ENCODE assay signal across 10 cellular contexts in the genomic region with DNA sequence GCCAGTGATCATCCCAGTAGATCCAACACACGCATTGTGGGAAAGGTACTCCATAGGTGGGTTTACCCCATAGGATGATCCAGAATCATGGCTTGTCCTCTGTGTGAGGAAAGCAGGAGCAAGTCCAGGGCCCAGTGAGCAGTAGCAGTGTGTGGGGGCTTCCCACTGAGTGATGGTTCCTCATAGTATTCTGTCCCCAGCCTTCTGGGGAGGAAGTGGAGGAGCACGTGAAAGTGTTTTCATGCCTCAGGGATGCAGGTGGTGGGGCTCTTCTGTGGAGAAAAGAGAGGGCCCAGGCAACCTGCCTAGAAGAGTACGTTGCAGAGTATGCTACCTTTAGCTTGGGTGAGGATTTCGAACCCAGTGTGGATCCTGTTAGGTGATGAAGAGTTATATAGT. TPM values are rescaled to one million over a fixed set of nuclear protein-coding genes. Genes with fewer than 3 reads are reported as not detected.
DNase-seq lines count a peak whose midpoint lies in the region; ATAC-seq and TF ChIP-seq lines count a peak whose summit lies in the region.
"Had no signal": no experiment of that assay in that cellular context is flagged by ENCODE, and none has a peak within 500 bp of the region (broad histone marks: within the 10 kb centered on the region; RNA-seq: fewer than 3 reads in every experiment).

No MANE protein-coding gene starts in this region.

- no peak for TF ChIP-seq CTCF in GM06990 (IDR thresholded peaks at IDR 0.05; ENCODE audit: insufficient read depth, low read length, poor library complexity, severe bottlenecking)
- TF ChIP-seq CTCF in esophagus muscularis mucosa (IDR thresholded peaks at IDR 0.05) = no peak

- no peak for TF ChIP-seq EP300 in esophagus muscularis mucosa (IDR thresholded peaks at IDR 0.05)

- 52% methylated on average over 3 of the region's 4 CpGs for WGBS in esophagus muscularis mucosa

- intact Hi-C loops in esophagus muscularis mucosa (cut with DNase I) = no loop called here
- intact Hi-C loops in left ventricle myocardium superior (cut with micrococcal nuclease) = loop anchor here (10.0 kb wide), 1 partner anchor 53 kb away; a partner anchor contains a TSS

- TF ChIP-seq POLR2A in esophagus muscularis mucosa (IDR thresholded peaks at IDR 0.05; ENCODE audit: low read depth) = no peak

- H3K4me3 ChIP-seq in GM06990 (replicated peaks; ENCODE audit: low read depth, low read length) (peak overlapping the region; percentile 31; the same call in 1 of the 2 replicates), esophagus muscularis mucosa (no peak overlapping the region)
- H3K4me3 ChIP-seq: heart right ventricle had no signal

- no peaks in the 10 kb centered on the region for H3K9me3 ChIP-seq in esophagus muscularis mucosa
- H3K9me3 ChIP-seq: heart right ventricle had no signal

- no peak for DNase-seq in GM06990 (ENCODE audit: extremely low read depth, insufficient read length)
- DNase-seq in esophagus muscularis mucosa (ENCODE audit: extremely low spot score) = no peak
- DNase-seq in NCI-H1436 (lab: John Stamatoyannopoulos, UW) = no peak
- DNase-seq in left ventricle myocardium superior = no peak
- DNase-seq in T-helper 9 cell = no peak
- DNase-seq: activated CD4-positive, alpha-beta T cell treated with anti-CD3 and anti-CD28 coated beads for 1 hour; heart right ventricle had no signal

- H3K36me3 ChIP-seq in GM06990 (ENCODE audit: control insufficient read depth, insufficient read depth, low read length) (peaks cover 2% of the 10 kb centered on the region), esophagus muscularis mucosa (no peaks in the 10 kb centered on the region)
- H3K36me3 ChIP-seq: heart right ventricle had no signal

- H3K4me1 ChIP-seq in esophagus muscularis mucosa = peaks cover 92 to 99% (median 96%) of the 10 kb centered on the region in 4 donors

- peak overlapping the region in 3 of 4 donors; percentile 12 to 83 (median 20) for H3K27ac ChIP-seq in esophagus muscularis mucosa (replicated peaks in 1 of 4)

- ATAC-seq in GM21360 (IDR thresholded peaks at IDR 0.05; ENCODE audit: unreplicated experiment) (peak; percentile 42), HG03439 (IDR thresholded peaks at IDR 0.05; ENCODE audit: unreplicated experiment) (peak; percentile 23), left ventricle myocardium superior (no peak), GM21423 (IDR thresholded peaks at IDR 0.05; ENCODE audit: unreplicated experiment) (no peak)
- ATAC-seq: heart right ventricle had no signal

- H3K27me3 ChIP-seq in GM06990 (replicated peaks; ENCODE audit: control insufficient read depth, insufficient read depth, low read length) (no peaks in the 10 kb centered on the region), esophagus muscularis mucosa (no peaks in the 10 kb centered on the region)
- H3K27me3 ChIP-seq: heart right ventricle had no signal

RNA-seq across cellular contexts. Expression of a gene that starts 56.5 kb away (rescaled TPM):
- total RNA-seq in esophagus muscularis mucosa (10 to 100 TPM; 21.2 to 89.5 (median 43.5) TPM), left ventricle myocardium superior (21.4 TPM)

Comparison
In these comparisons a context has a peak if more than half of its experiments do, and no peak if none do; other contexts are left out.
1. ATAC-seq: peak in GM21360 (single experiment) and HG03439 (single experiment); none in left ventricle myocardium superior (single experiment) and GM21423 (single experiment).